ENCODE assay signal across 24 cellular contexts in the genomic region with DNA sequence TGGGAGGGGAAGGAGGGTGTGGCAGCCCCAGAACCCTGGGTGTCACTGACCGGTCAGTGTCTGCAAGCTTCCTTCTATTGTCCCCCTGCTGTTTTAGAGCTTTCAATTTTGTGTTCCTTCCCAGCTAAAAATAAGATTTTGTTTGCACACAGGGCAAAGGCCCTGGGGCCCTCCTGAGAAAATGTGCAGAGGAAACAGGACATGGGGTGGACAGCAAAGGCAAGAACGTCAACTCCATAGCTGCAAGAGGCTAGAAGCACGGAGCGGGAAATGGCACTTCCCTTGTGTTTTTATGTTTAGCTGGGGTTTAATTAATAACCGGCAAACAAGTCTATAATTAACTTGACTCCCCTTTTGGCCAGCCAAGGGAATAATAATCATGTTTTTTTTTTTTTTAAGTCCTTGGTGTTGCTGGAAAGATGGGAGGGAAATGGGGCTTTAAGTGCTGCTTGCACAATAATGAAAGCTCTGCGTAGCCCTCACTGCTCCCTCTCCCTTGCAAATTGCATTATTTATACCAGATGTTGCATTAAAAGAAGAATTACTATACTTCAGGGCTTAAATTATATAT.
DNase-seq lines count a peak whose midpoint lies in the region; ATAC-seq, FAIRE-seq and TF ChIP-seq lines count a peak whose summit lies in the region.
"Had no signal": no experiment of that assay in that cellular context is flagged by ENCODE, and none has a peak within 500 bp of the region (broad histone marks: within the 10 kb centered on the region; RNA-seq: fewer than 3 reads in every experiment).

No MANE protein-coding gene starts in this region.

- no peak for TF ChIP-seq EP300 in HepG2 (IDR thresholded peaks at IDR 0.05; ENCODE audit: low read depth in 2 of 2, low read length in 2 of 2)
- no peak for TF ChIP-seq EP300 in HepG2 (CRISPR knock-in tag; IDR thresholded peaks at IDR 0.05; ENCODE audit: borderline replicate concordance)

- POLR2A ChIA-PET in HepG2 (lab: Yijun Ruan, JAX), result no interaction called here
- POLR2A ChIA-PET in naive thymus-derived CD8-positive, alpha-beta T cell (lab: Charles Lee), result no interaction called here
- POLR2A ChIA-PET in activated CD8-positive, alpha-beta T cell treated with anti-CD3 and anti-CD28 coated beads, Interleukin-2, amount 10 ng/mL, durations not matched to agents 7 days and 5 days (lab: Charles Lee), result no interaction called here
- POLR2A ChIA-PET in activated CD4-positive, alpha-beta memory T cell treated with anti-CD3 and anti-CD28 coated beads, Interleukin-2, amount 10 ng/mL, durations not matched to agents 7 days and 5 days (lab: Charles Lee), result no interaction called here

- no peak overlapping the region for H3K27ac Mint-ChIP-seq in naive thymus-derived CD8-positive, alpha-beta T cell
- no peak overlapping the region for H3K27ac Mint-ChIP-seq in activated CD8-positive, alpha-beta T cell treated with anti-CD3 and anti-CD28 coated beads, Interleukin-2, amount 10 ng/mL, durations not matched to agents 7 days and 5 days
- H3K27ac Mint-ChIP-seq in activated CD4-positive, alpha-beta memory T cell treated with anti-CD3 and anti-CD28 coated beads, Interleukin-2, amount 10 ng/mL, durations not matched to agents 7 days and 5 days, result no peak overlapping the region
- H3K27ac Mint-ChIP-seq: activated naive CD4-positive, alpha-beta T cell treated with anti-CD3 and anti-CD28 coated beads for 36 hours; CD4-positive, CD25-positive, alpha-beta regulatory T cell; mesothelial cell of epicardium had no signal

- TF ChIP-seq CTCF in AG10803 (conservative IDR thresholded peaks at IDR 0.05; ENCODE audit: low read length) (no peak), choroid plexus epithelial cell (conservative IDR thresholded peaks at IDR 0.05; ENCODE audit: low read depth, low read length) (no peak), HepG2 (CRISPR knock-in tag; IDR thresholded peaks at IDR 0.05) (no peak)

- peak overlapping the region; percentile 45 for H2AFZ ChIP-seq in HepG2 (ENCODE audit: low read length)

- TF ChIP-seq POLR2A in HepG2 (IDR thresholded peaks at IDR 0.05; ENCODE audit: insufficient read depth in 1 of 2, low read depth in 2 of 2, low read length in 2 of 2), result no peak

- peak overlapping the region; percentile 53 for H3K4me2 ChIP-seq in HepG2 (ENCODE audit: low read depth, low read length)

- 3% methylated on average over 6 of the region's 6 CpGs for WGBS in HepG2 (ENCODE audit: low lambda C conversion rate)

- in situ Hi-C loops in HepG2 (cut with HindIII; ENCODE audit: extremely low pct_ligation_motif_present, low pct_unique_long_range_greater_than_20kb), result loop anchor here (25.0 kb wide), 1 partner anchor 411 kb away; no protein-coding TSS in a partner anchor

- no peaks in the 10 kb centered on the region for H3K36me3 Mint-ChIP-seq in naive thymus-derived CD8-positive, alpha-beta T cell
- no peaks in the 10 kb centered on the region for H3K36me3 Mint-ChIP-seq in activated CD8-positive, alpha-beta T cell treated with anti-CD3 and anti-CD28 coated beads, Interleukin-2, amount 10 ng/mL, durations not matched to agents 7 days and 5 days (ENCODE audit: low read depth)
- H3K36me3 Mint-ChIP-seq in activated CD4-positive, alpha-beta memory T cell treated with anti-CD3 and anti-CD28 coated beads, Interleukin-2, amount 10 ng/mL, durations not matched to agents 7 days and 5 days (ENCODE audit: low read depth), result no peaks in the 10 kb centered on the region
- H3K36me3 Mint-ChIP-seq: CD4-positive, CD25-positive, alpha-beta regulatory T cell had no signal

- no peaks in the 10 kb centered on the region for H3K9me3 ChIP-seq in HepG2 (ENCODE audit: low read length)
- H3K9me3 ChIP-seq: ascending aorta, psoas muscle, spleen had no signal

- no peaks in the 10 kb centered on the region for H3K79me2 ChIP-seq in HepG2 (ENCODE audit: insufficient read depth, low read length)

- no peaks in the 10 kb centered on the region for H3K9me3 Mint-ChIP-seq in naive thymus-derived CD8-positive, alpha-beta T cell
- H3K9me3 Mint-ChIP-seq in activated CD8-positive, alpha-beta T cell treated with anti-CD3 and anti-CD28 coated beads, Interleukin-2, amount 10 ng/mL, durations not matched to agents 7 days and 5 days (ENCODE audit: insufficient read depth), result no peaks in the 10 kb centered on the region
- H3K9me3 Mint-ChIP-seq in activated CD4-positive, alpha-beta memory T cell treated with anti-CD3 and anti-CD28 coated beads, Interleukin-2, amount 10 ng/mL, durations not matched to agents 7 days and 5 days, result no peaks in the 10 kb centered on the region
- H3K9me3 Mint-ChIP-seq: activated naive CD4-positive, alpha-beta T cell treated with anti-CD3 and anti-CD28 coated beads for 36 hours had no signal

- no peak overlapping the region for H3K4me3 ChIP-seq in AG10803 (ENCODE audit: low read length)
- no peak overlapping the region for H3K4me3 ChIP-seq in choroid plexus epithelial cell (ENCODE audit: low read depth, low read length)
- H3K4me3 ChIP-seq in HepG2 (replicated peaks in 1 of 3; ENCODE audit: insufficient read depth in 1 of 3, low read depth in 2 of 3, low read length in 3 of 3), result no peak overlapping the region
- H3K4me3 ChIP-seq: ascending aorta, psoas muscle, spleen had no signal

- no peaks in the 10 kb centered on the region for H3K36me3 ChIP-seq in HepG2 (replicated peaks in 1 of 2; ENCODE audit: control insufficient read depth in 1 of 2, insufficient read depth in 2 of 2, low read length in 2 of 2)
- H3K36me3 ChIP-seq: ascending aorta, spleen had no signal

- peaks cover 6 to 30% (median 18%) of the 10 kb centered on the region in 5 donors for H3K27me3 Mint-ChIP-seq in naive thymus-derived CD8-positive, alpha-beta T cell
- peaks cover 6% of the 10 kb centered on the region for H3K27me3 Mint-ChIP-seq in activated CD8-positive, alpha-beta T cell treated with anti-CD3 and anti-CD28 coated beads, Interleukin-2, amount 10 ng/mL, durations not matched to agents 7 days and 5 days (ENCODE audit: low read depth)
- H3K27me3 Mint-ChIP-seq in activated CD4-positive, alpha-beta memory T cell treated with anti-CD3 and anti-CD28 coated beads, Interleukin-2, amount 10 ng/mL, durations not matched to agents 7 days and 5 days, result peaks cover 18% of the 10 kb centered on the region

- peaks cover 0 to 2% (median 0%) of the 10 kb centered on the region in 4 donors for H3K4me1 Mint-ChIP-seq in naive thymus-derived CD8-positive, alpha-beta T cell
- no peaks in the 10 kb centered on the region for H3K4me1 Mint-ChIP-seq in activated CD8-positive, alpha-beta T cell treated with anti-CD3 and anti-CD28 coated beads, Interleukin-2, amount 10 ng/mL, durations not matched to agents 7 days and 5 days (ENCODE audit: low read depth)
- no peaks in the 10 kb centered on the region for H3K4me1 Mint-ChIP-seq in activated CD4-positive, alpha-beta memory T cell treated with anti-CD3 and anti-CD28 coated beads, Interleukin-2, amount 10 ng/mL, durations not matched to agents 7 days and 5 days
- H3K4me1 Mint-ChIP-seq: CD4-positive, CD25-positive, alpha-beta regulatory T cell had no signal

- intact Hi-C loops in HepG2 (cut with micrococcal nuclease; ENCODE audit: unreplicated experiment), result loop anchor here (5.0 kb wide), 1 partner anchor 99 kb away; no protein-coding TSS in a partner anchor
- intact Hi-C loops in sciatic nerve (cut with DNase I), result no loop called here

- no peak for TF ChIP-seq RAD21 in HepG2 (CRISPR knock-in tag; IDR thresholded peaks at IDR 0.05)

- H3K27me3 ChIP-seq in HepG2 (ENCODE audit: control insufficient read depth in 1 of 2, insufficient read depth in 2 of 2, low read length in 2 of 2), result no peaks in the 10 kb centered on the region
- H3K27me3 ChIP-seq: ascending aorta had no signal

- H4K20me1 ChIP-seq in HepG2 (ENCODE audit: insufficient read depth, low read length), result no peaks in the 10 kb centered on the region

- no peak for FAIRE-seq in HepG2 (lab: Jason Lieb, UNC)
- FAIRE-seq: GM12891 had no signal

- no TSS peak for BruUV-seq in HepG2 (replicated peaks; lab: Mats Ljungman, UMichigan)

- ATAC-seq in HepG2 (no peak), sciatic nerve (no peak)
- no peak for ATAC-seq in naive thymus-derived CD8-positive, alpha-beta T cell
- ATAC-seq in activated CD8-positive, alpha-beta T cell treated with anti-CD3 and anti-CD28 coated beads, Interleukin-2, amount 10 ng/mL, durations not matched to agents 7 days and 5 days, result no peak
- ATAC-seq: psoas muscle, Right ventricle myocardium inferior had no signal

- H3K4me1 ChIP-seq in HepG2 (ENCODE audit: insufficient read depth, low read length), result peaks cover 45% of the 10 kb centered on the region
- H3K4me1 ChIP-seq: ascending aorta, psoas muscle had no signal

- H3K9ac ChIP-seq in HepG2 (ENCODE audit: insufficient read depth, low read depth, low read length), result no peak overlapping the region

- DNase-seq in AG10803 (ENCODE audit: low read depth) (peak; percentile 67), NCI-H1105 treated with DMSO at 0.1 percent for 48 hours (lab: John Stamatoyannopoulos, UW) (peak; percentile 77), choroid plexus epithelial cell (ENCODE audit: low read depth) (peak; percentile 13), HepG2 (ENCODE audit: low spot score) (no peak), sciatic nerve (ENCODE audit: low spot score) (no peak)
- no peak for DNase-seq in naive thymus-derived CD8-positive, alpha-beta T cell
- DNase-seq in activated CD8-positive, alpha-beta T cell treated with anti-CD3 and anti-CD28 coated beads, Interleukin-2, amount 10 ng/mL, durations not matched to agents 7 days and 5 days, result no peak
- DNase-seq in activated CD4-positive, alpha-beta memory T cell treated with anti-CD3 and anti-CD28 coated beads, Interleukin-2, amount 10 ng/mL, durations not matched to agents 7 days and 5 days, result no peak
- DNase-seq: activated naive CD4-positive, alpha-beta T cell treated with anti-CD3 and anti-CD28 coated beads for 36 hours; activated T-cell treated with anti-CD3 and anti-CD28 coated beads for 4 hours; CD4-positive, CD25-positive, alpha-beta regulatory T cell; cerebellar nuclear complex; DMS153; effector CD8-positive, alpha-beta T cell; H7; NCI-H187; NCI-H446; psoas muscle; spleen; stimulated activated CD8-positive, alpha-beta memory T cell treated with anti-CD3 and anti-CD28 coated beads, Interleukin-4, amount 100 ng/mL, for 48 hours had no signal

- H3K4me3 Mint-ChIP-seq in naive thymus-derived CD8-positive, alpha-beta T cell, result no peak overlapping the region
- no peak overlapping the region for H3K4me3 Mint-ChIP-seq in activated CD8-positive, alpha-beta T cell treated with anti-CD3 and anti-CD28 coated beads, Interleukin-2, amount 10 ng/mL, durations not matched to agents 7 days and 5 days
- no peak overlapping the region for H3K4me3 Mint-ChIP-seq in activated CD4-positive, alpha-beta memory T cell treated with anti-CD3 and anti-CD28 coated beads, Interleukin-2, amount 10 ng/mL, durations not matched to agents 7 days and 5 days
- H3K4me3 Mint-ChIP-seq: activated naive CD4-positive, alpha-beta T cell treated with anti-CD3 and anti-CD28 coated beads for 36 hours; CD4-positive, CD25-positive, alpha-beta regulatory T cell; mesothelial cell of epicardium had no signal

- H3K27ac ChIP-seq in HepG2 (ENCODE audit: extremely low read length, insufficient read depth, low read length), result no peak overlapping the region
- H3K27ac ChIP-seq: ascending aorta, psoas muscle, spleen had no signal

- CTCF ChIA-PET in HepG2 (lab: Yijun Ruan, JAX; ENCODE audit: low intra/inter-chr PET ratio, low total read pairs), result no interaction called here
- CTCF ChIA-PET in activated CD8-positive, alpha-beta T cell treated with anti-CD3 and anti-CD28 coated beads, Interleukin-2, amount 10 ng/mL, durations not matched to agents 7 days and 5 days (lab: Charles Lee), result interaction anchor here (0.6 to 1.0 kb wide), 2 partner anchors 100 to 312 kb away, joined by 3 read pairs; no protein-coding TSS in a partner anchor
- CTCF ChIA-PET in activated CD4-positive, alpha-beta memory T cell treated with anti-CD3 and anti-CD28 coated beads, Interleukin-2, amount 10 ng/mL, durations not matched to agents 7 days and 5 days (lab: Charles Lee), result interaction anchor here (1.0 kb wide), 1 partner anchor 1109 kb away, joined by 3 read pairs; no protein-coding TSS in a partner anchor

Comparison
In these comparisons a context has a peak if more than half of its experiments do, and no peak if none do; other contexts are left out.
1. DNase-seq: peak in AG10803 (single experiment), NCI-H1105 treated with DMSO at 0.1 percent for 48 hours (single experiment) and choroid plexus epithelial cell (single experiment); none in HepG2 (single experiment), naive thymus-derived CD8-positive, alpha-beta T cell (0 of 10), activated CD8-positive, alpha-beta T cell treated with anti-CD3 and anti-CD28 coated beads, Interleukin-2, amount 10 ng/mL, durations not matched to agents 7 days and 5 days (single experiment), sciatic nerve (single experiment) and activated CD4-positive, alpha-beta memory T cell treated with anti-CD3 and anti-CD28 coated beads, Interleukin-2, amount 10 ng/mL, durations not matched to agents 7 days and 5 days (single experiment).